Comparison of ENCODE assay signal across 8 cellular contexts in the genomic region with DNA sequence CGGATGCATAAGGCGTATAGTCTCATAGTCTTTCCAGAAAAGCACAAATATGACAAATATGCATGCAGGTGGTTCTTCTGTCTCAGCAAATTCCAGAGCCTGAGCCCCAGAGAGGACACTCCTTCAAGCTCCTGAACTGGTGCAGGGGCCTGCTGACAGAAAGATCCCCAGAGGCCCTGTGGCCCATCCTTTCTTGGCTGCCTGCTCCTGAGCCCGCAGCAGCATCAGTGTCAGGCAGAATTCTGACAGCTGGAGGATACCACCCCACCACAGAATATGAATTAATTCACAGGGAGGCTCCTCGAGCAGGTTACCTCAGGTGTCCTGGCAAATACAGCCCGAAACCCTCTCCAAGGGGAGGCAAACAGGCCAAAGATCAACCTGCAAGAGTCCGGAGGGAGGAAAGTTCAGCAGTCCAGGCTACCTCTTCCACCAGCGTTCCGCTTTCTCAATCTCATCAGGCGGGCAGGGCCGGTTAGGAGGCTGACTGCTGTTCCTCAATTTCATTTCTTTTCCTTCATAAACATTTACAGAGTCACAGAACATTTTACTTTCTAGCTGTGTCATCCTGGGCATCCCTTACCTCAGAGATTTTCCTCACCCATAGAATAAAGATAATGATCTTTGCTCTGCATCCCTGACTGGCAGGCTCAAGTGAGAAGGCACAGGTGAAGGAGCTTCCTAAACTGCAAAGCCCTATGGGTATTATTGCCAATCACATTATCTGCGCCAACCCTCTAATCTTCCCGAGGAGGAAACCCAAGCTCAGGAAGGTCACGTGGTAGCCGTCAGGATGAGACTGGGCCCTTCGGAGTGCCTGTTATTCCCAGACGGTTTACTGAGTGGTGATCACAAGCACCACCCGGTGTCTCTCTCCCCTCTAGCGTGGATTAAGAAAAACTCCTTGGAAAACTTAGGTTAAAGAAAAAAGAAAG. TPM values are rescaled to one million over a fixed set of nuclear protein-coding genes. Genes with fewer than 3 reads are reported as not detected.
A peak's percentile ranks its signal among the peaks of the same experiment; 100 is the strongest.
DNase-seq lines count a peak whose midpoint lies in the region; ATAC-seq and TF ChIP-seq lines count a peak whose summit lies in the region.

No MANE protein-coding gene starts in this region.

- POLR2A ChIA-PET in OCI-LY7 (lab: Charles Lee) = no interaction called here
- POLR2A ChIA-PET in naive thymus-derived CD8-positive, alpha-beta T cell (lab: Charles Lee) = interaction anchor here (1.2 to 3.1 kb wide), 3 partner anchors 9 to 502 kb away, joined by 3 to 17 read pairs (median 4); partner anchors contain the start of gene PSAP

- no peak for DNase-seq in GM12865 (ENCODE audit: low read depth)
- no peak for DNase-seq in OCI-LY7 (ENCODE audit: low spot score)
- DNase-seq in naive thymus-derived CD8-positive, alpha-beta T cell = no peak
- DNase-seq in islet precursor cell = no peak
- DNase-seq in NK-92 (lab: John Stamatoyannopoulos, UW; ENCODE audit: unreplicated experiment) = no peak

- H4K20me1 ChIP-seq in OCI-LY7 (ENCODE audit: insufficient read depth, low read length) = no peaks in the 10 kb centered on the region

- H3K4me3 ChIP-seq in GM12865 (ENCODE audit: low read depth, low read length) = peak overlapping the region; percentile 86
- peak overlapping the region; percentile 85 for H3K4me3 ChIP-seq in OCI-LY7 (ENCODE audit: low read depth, low read length, poor library complexity, severe bottlenecking)
- peak overlapping the region; percentile 54 for H3K4me3 ChIP-seq in endocrine pancreas (ENCODE audit: control insufficient read depth, insufficient read depth, low read length)

- peak overlapping the region; percentile 96 to 99 (median 98) for H3K4me3 Mint-ChIP-seq in naive thymus-derived CD8-positive, alpha-beta T cell

- peaks cover 0 to 3% (median 0%) of the 10 kb centered on the region in 5 donors for H3K27me3 Mint-ChIP-seq in naive thymus-derived CD8-positive, alpha-beta T cell

- no peak overlapping the region for H2AFZ ChIP-seq in OCI-LY7 (ENCODE audit: low read length)

- H3K27me3 ChIP-seq in endocrine pancreas (ENCODE audit: control insufficient read depth, insufficient read depth, low read length) = no peaks in the 10 kb centered on the region

- H3K4me2 ChIP-seq in OCI-LY7 (ENCODE audit: low read length) = peak overlapping the region; percentile 83

- CTCF ChIA-PET in OCI-LY7 (lab: Charles Lee; ENCODE audit: unreplicated experiment) = interaction anchor here (0.5 kb wide), 1 partner anchor 22 kb away, joined by 3 read pairs; no protein-coding TSS in a partner anchor

- peaks cover 40 to 61% (median 54%) of the 10 kb centered on the region in 4 donors for H3K4me1 Mint-ChIP-seq in naive thymus-derived CD8-positive, alpha-beta T cell

- no peak for ATAC-seq in naive thymus-derived CD8-positive, alpha-beta T cell
- ATAC-seq in HG02884 (IDR thresholded peaks at IDR 0.05; ENCODE audit: unreplicated experiment) (no peak), HG03469 (IDR thresholded peaks at IDR 0.05; ENCODE audit: unreplicated experiment) (no peak)

- no peak overlapping the region for H3K27ac ChIP-seq in OCI-LY7 (ENCODE audit: low read depth, low read length, poor library complexity, severe bottlenecking)

- H3K27ac Mint-ChIP-seq in naive thymus-derived CD8-positive, alpha-beta T cell = peak overlapping the region; percentile 60 to 99 (median 96)

- peaks cover 15% of the 10 kb centered on the region; the same call in 1 of the 2 replicates for H3K36me3 ChIP-seq in OCI-LY7 (ENCODE audit: insufficient read depth, low read length)
- H3K36me3 ChIP-seq in endocrine pancreas (ENCODE audit: control insufficient read depth, insufficient read depth, low read length) = no peaks in the 10 kb centered on the region

- no peaks in the 10 kb centered on the region for H3K9me3 ChIP-seq in OCI-LY7 (ENCODE audit: low read length)
- no peaks in the 10 kb centered on the region for H3K9me3 ChIP-seq in endocrine pancreas (ENCODE audit: control insufficient read depth, low read length)

- no peaks in the 10 kb centered on the region for H3K9me2 ChIP-seq in OCI-LY7 (ENCODE audit: insufficient read depth, low read length)

- BruUV-seq in OCI-LY7 (replicated peaks; lab: Mats Ljungman, UMichigan) = no TSS peak

- peaks cover 24% of the 10 kb centered on the region for H3K79me2 ChIP-seq in OCI-LY7 (ENCODE audit: insufficient read depth, low read depth, low read length)

- H3K36me3 Mint-ChIP-seq in naive thymus-derived CD8-positive, alpha-beta T cell = peaks cover 0 to 40% (median 19%) of the 10 kb centered on the region in 3 donors

- H3K9me3 Mint-ChIP-seq in naive thymus-derived CD8-positive, alpha-beta T cell = no peaks in the 10 kb centered on the region

- peak overlapping the region; percentile 61 for H3K9ac ChIP-seq in endocrine pancreas (ENCODE audit: control insufficient read depth, insufficient read depth, low read length)

- TF ChIP-seq CTCF in GM12865 (IDR thresholded peaks at IDR 0.05; ENCODE audit: insufficient read depth, low read depth, low read length, missing control alignments) (no peak), OCI-LY7 (conservative IDR thresholded peaks at IDR 0.05; ENCODE audit: low read length) (no peak)

- H3K4me1 ChIP-seq in OCI-LY7 (ENCODE audit: insufficient read depth, low read length, poor library complexity, severe bottlenecking) (peaks cover 12% of the 10 kb centered on the region), endocrine pancreas (ENCODE audit: control insufficient read depth, insufficient read depth, low read length) (no peaks in the 10 kb centered on the region)

- intact Hi-C loops in OCI-LY7 (cut with micrococcal nuclease; ENCODE audit: unreplicated experiment) = no loop called here

RNA-seq across cellular contexts. Expression of gene DNAJB12, which starts 1.4 kb away (rescaled TPM):
- total RNA-seq in OCI-LY7 (2014; rRNA removed; shearing (Covaris generic)) = 22.8 and 27.4 TPM in 2 replicates
- 26.5 and 28.3 TPM in 2 replicates for total RNA-seq in OCI-LY7 (2022)
- 10 to 100 TPM; 25.5 to 27.9 TPM for total RNA-seq in naive thymus-derived CD8-positive, alpha-beta T cell
- 10 to 100 TPM; 13.1 to 25.0 (median 16.6) TPM for polyA plus RNA-seq in naive thymus-derived CD8-positive, alpha-beta T cell
